Comparison of ENCODE assay signal across 1 cellular context in the genomic region with DNA sequence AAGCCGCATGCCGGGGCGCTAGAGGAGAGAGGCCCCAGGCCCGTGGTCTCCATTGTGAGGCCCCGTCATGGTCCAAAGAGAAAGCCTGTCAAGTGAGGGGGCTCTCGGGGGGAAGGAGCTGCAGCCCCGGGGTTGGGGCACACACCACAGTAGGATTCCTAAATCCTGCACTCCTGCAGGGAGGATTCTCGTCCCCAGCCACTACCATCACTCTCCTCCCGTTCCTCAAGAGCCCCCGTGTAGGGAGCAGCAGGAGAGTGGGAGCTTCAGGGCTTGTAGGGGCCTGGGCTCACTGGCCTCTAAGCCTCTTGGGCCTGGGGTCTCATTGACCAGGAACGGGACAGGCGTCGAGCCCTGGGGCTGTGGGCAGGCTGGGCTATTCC.
TF ChIP-seq lines count a peak whose summit lies in the region.

No MANE protein-coding gene starts in this region.

TF ChIP-seq in HEK293, 187 proteins besides CTCF, POLR2A, EP300 and RAD21:
- no peak for TF ChIP-seq ZNF423 (tag by site-specific recombination; IDR thresholded peaks at IDR 0.05)
- TF ChIP-seq, protein P1, sequence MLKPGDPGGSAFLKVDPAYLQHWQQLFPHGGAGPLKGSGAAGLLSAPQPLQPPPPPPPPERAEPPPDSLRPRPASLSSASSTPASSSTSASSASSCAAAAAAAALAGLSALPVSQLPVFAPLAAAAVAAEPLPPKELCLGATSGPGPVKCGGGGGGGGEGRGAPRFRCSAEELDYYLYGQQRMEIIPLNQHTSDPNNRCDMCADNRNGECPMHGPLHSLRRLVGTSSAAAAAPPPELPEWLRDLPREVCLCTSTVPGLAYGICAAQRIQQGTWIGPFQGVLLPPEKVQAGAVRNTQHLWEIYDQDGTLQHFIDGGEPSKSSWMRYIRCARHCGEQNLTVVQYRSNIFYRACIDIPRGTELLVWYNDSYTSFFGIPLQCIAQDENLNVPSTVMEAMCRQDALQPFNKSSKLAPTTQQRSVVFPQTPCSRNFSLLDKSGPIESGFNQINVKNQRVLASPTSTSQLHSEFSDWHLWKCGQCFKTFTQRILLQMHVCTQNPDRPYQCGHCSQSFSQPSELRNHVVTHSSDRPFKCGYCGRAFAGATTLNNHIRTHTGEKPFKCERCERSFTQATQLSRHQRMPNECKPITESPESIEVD (tag by site-specific recombination; IDR thresholded peaks at IDR 0.05) = no peak
- TF ChIP-seq ZNF624 (tag by site-specific recombination; IDR thresholded peaks at IDR 0.05) = no peak
- TF ChIP-seq, protein P2, sequence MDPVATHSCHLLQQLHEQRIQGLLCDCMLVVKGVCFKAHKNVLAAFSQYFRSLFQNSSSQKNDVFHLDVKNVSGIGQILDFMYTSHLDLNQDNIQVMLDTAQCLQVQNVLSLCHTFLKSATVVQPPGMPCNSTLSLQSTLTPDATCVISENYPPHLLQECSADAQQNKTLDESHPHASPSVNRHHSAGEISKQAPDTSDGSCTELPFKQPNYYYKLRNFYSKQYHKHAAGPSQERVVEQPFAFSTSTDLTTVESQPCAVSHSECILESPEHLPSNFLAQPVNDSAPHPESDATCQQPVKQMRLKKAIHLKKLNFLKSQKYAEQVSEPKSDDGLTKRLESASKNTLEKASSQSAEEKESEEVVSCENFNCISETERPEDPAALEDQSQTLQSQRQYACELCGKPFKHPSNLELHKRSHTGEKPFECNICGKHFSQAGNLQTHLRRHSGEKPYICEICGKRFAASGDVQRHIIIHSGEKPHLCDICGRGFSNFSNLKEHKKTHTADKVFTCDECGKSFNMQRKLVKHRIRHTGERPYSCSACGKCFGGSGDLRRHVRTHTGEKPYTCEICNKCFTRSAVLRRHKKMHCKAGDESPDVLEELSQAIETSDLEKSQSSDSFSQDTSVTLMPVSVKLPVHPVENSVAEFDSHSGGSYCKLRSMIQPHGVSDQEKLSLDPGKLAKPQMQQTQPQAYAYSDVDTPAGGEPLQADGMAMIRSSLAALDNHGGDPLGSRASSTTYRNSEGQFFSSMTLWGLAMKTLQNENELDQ (tag by site-specific recombination; IDR thresholded peaks at IDR 0.05; ENCODE audit: low read depth) = no peak
- TF ChIP-seq ZNF133 (tag by site-specific recombination; IDR thresholded peaks at IDR 0.05) = no peak
- no peak for TF ChIP-seq ZNF677 (tag by site-specific recombination; IDR thresholded peaks at IDR 0.05)
TF ChIP-seq in HEK293: peak in this region for 0.
